In genomic region chr18:11149441-11150270, GRCh38 we compare ENCODE assay signal across 1 cellular context.
TF ChIP-seq lines count a peak whose summit lies in the region.

Gene PIEZO2, minus strand, starts transcription at chr18:11149569. Its CDS starts 981 bp downstream, at chr18:11148588.

TF ChIP-seq in K562, 482 proteins besides CTCF, POLR2A, EP300 and RAD21 (continued from another document):
- TF ChIP-seq, protein P1, sequence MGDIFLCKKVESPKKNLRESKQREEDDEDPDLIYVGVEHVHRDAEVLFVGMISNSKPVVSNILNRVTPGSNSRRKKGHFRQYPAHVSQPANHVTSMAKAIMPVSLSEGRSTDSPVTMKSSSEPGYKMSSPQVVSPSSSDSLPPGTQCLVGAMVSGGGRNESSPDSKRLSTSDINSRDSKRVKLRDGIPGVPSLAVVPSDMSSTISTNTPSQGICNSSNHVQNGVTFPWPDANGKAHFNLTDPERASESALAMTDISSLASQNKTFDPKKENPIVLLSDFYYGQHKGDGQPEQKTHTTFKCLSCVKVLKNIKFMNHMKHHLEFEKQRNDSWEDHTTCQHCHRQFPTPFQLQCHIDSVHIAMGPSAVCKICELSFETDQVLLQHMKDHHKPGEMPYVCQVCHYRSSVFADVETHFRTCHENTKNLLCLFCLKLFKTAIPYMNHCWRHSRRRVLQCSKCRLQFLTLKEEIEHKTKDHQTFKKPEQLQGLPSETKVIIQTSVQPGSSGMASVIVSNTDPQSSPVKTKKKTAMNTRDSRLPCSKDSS (IDR thresholded peaks at IDR 0.05; ENCODE audit: low read depth, partially characterized antibody) = no peak
- TF ChIP-seq RBM14 (IDR thresholded peaks at IDR 0.05; ENCODE audit: borderline replicate concordance, insufficient read depth, low read depth, low read length) (no peak), PCBP1 (IDR thresholded peaks at IDR 0.05; ENCODE audit: low read depth, low read length, poor library complexity, severe bottlenecking) (peak; percentile 16), ZNF282 (CRISPR knock-in tag; IDR thresholded peaks at IDR 0.05) (no peak), TCF7 (IDR thresholded peaks at IDR 0.05; ENCODE audit: borderline replicate concordance) (no peak)
TF ChIP-seq in K562: peak in this region for 3.
